17 cellular contexts compared by ENCODE assay signal in genomic region chr11:12114487-12115033, GRCh38. TPM values are rescaled to one million over a fixed set of nuclear protein-coding genes. Genes with fewer than 3 reads are reported as not detected.
DNase-seq lines count a peak whose midpoint lies in the region; ATAC-seq and TF ChIP-seq lines count a peak whose summit lies in the region.
"Had no signal": no experiment of that assay in that cellular context is flagged by ENCODE, and none has a peak within 500 bp of the region (broad histone marks: within the 10 kb centered on the region; RNA-seq: fewer than 3 reads in every experiment).

No MANE protein-coding gene starts in this region.

- POLR2A ChIA-PET in PC-9 (lab: Charles Lee; ENCODE audit: unreplicated experiment), result no interaction called here

- H4K20me1 ChIP-seq in PC-9 (ENCODE audit: insufficient read depth), result no peaks in the 10 kb centered on the region

- no peaks in the 10 kb centered on the region for H3K9me3 ChIP-seq in right atrium auricular region
- no peaks in the 10 kb centered on the region for H3K9me3 ChIP-seq in mucosa of rectum (ENCODE audit: control insufficient read depth in 2 of 2, low read length in 2 of 2)
- no peaks in the 10 kb centered on the region for H3K9me3 ChIP-seq in PC-9 (ENCODE audit: insufficient read depth, low read depth)
- H3K9me3 ChIP-seq: heart left ventricle had no signal

- H3K27ac ChIP-seq in right atrium auricular region (peak overlapping the region; percentile 89 to 91), mucosa of rectum (ENCODE audit: low read depth in 2 of 2, low read length in 2 of 2) (peak overlapping the region; percentile 18 to 53), urinary bladder (ENCODE audit: low read depth) (peak overlapping the region; percentile 53), PC-9 (no peak overlapping the region)
- H3K27ac ChIP-seq: neural progenitor cell had no signal

- no peak overlapping the region for H3K9ac ChIP-seq in mucosa of rectum (ENCODE audit: low read depth in 1 of 2, low read length in 2 of 2)
- H3K9ac ChIP-seq: neural progenitor cell had no signal

- no peak for DNase-seq in right atrium auricular region (ENCODE audit: low spot score)
- no peak for DNase-seq in left ventricle myocardium superior
- peak; percentile 84 for DNase-seq in choroid plexus epithelial cell (ENCODE audit: low read depth)
- no peak for DNase-seq in SK-N-DZ (ENCODE audit: low spot score)
- DNase-seq in PC-9, result no peak
- DNase-seq: activated CD8-positive, alpha-beta memory T cell treated with anti-CD3 and anti-CD28 coated beads, Interleukin-2, amount 50 U/mL, for 48 hours; activated naive CD8-positive, alpha-beta T cell treated with anti-CD3 and anti-CD28 coated beads, Interleukin-2, amount 10 ng/mL, durations not matched to agents 7 days and 5 days; endodermal cell; H7; NCI-H2029; NCI-H748 treated with DMSO at 0.1 percent for 48 hours; stimulated activated CD4-positive, alpha-beta T cell treated with anti-CD3 and anti-CD28 coated beads, Interleukin-12 subunit alpha, Interleukin-12 subunit beta, amount 100 ng/mL, for 4 hours had no signal

- no peak overlapping the region for H2AFZ ChIP-seq in PC-9
- H2AFZ ChIP-seq: neural progenitor cell had no signal

- no peaks in the 10 kb centered on the region for H3K36me3 ChIP-seq in right atrium auricular region
- peaks cover 3 to 9% of the 10 kb centered on the region in 2 donors for H3K36me3 ChIP-seq in mucosa of rectum (ENCODE audit: control insufficient read depth in 2 of 2, insufficient read depth in 2 of 2, low read length in 2 of 2)
- H3K36me3 ChIP-seq in urinary bladder (ENCODE audit: insufficient read depth), result no peaks in the 10 kb centered on the region
- H3K36me3 ChIP-seq in PC-9 (ENCODE audit: low read depth), result no peaks in the 10 kb centered on the region; the same call in 1 of the 2 replicates
- H3K36me3 ChIP-seq: neural progenitor cell had no signal

- WGBS in urinary bladder, result 76% methylated on average over 16 of the region's 16 CpGs

- ATAC-seq in left ventricle myocardium superior, result no peak
- no peak for ATAC-seq in HG03565 (IDR thresholded peaks at IDR 0.05; ENCODE audit: unreplicated experiment)

- H3F3A ChIP-seq in PC-9 (ENCODE audit: insufficient read depth, low read depth), result no peaks in the 10 kb centered on the region

- no peak for TF ChIP-seq CTCF in right atrium auricular region (IDR thresholded peaks at IDR 0.05)
- TF ChIP-seq CTCF in choroid plexus epithelial cell (conservative IDR thresholded peaks at IDR 0.05; ENCODE audit: low read depth, low read length), result no peak
- TF ChIP-seq CTCF in PC-9 (conservative IDR thresholded peaks at IDR 0.05), result no peak

- no peaks in the 10 kb centered on the region for H3K27me3 ChIP-seq in right atrium auricular region
- no peaks in the 10 kb centered on the region for H3K27me3 ChIP-seq in mucosa of rectum (ENCODE audit: control insufficient read depth in 2 of 2, insufficient read depth in 2 of 2, low read length in 2 of 2)
- no peaks in the 10 kb centered on the region for H3K27me3 ChIP-seq in PC-9 (ENCODE audit: insufficient read depth, low read depth)
- H3K27me3 ChIP-seq: heart left ventricle had no signal

- no TSS peak for BruUV-seq in PC-9 (replicated peaks; lab: Mats Ljungman, UMichigan)

- intact Hi-C loops in left ventricle myocardium superior (cut with micrococcal nuclease), result no loop called here
- intact Hi-C loops in PC-9 (cut with micrococcal nuclease; ENCODE audit: unreplicated experiment), result loop anchor here (5.0 to 10.0 kb wide), 2 partner anchors 60 to 168 kb away; no protein-coding TSS in a partner anchor

- H3K4me1 ChIP-seq in right atrium auricular region, result peaks cover 0 to 80% of the 10 kb centered on the region in 2 donors
- peaks cover 26 to 46% of the 10 kb centered on the region in 2 donors for H3K4me1 ChIP-seq in mucosa of rectum (ENCODE audit: control insufficient read depth in 2 of 2, insufficient read depth in 2 of 2, low read length in 2 of 2)
- H3K4me1 ChIP-seq in urinary bladder (ENCODE audit: insufficient read depth), result no peaks in the 10 kb centered on the region
- H3K4me1 ChIP-seq in PC-9 (replicated peaks; ENCODE audit: insufficient read depth), result peaks cover 46% of the 10 kb centered on the region

- CTCF ChIA-PET in PC-9 (lab: Charles Lee), result no interaction called here

- H3K79me2 ChIP-seq in PC-9 (ENCODE audit: low read depth), result peaks cover 80% of the 10 kb centered on the region

- H3K4me2 ChIP-seq in PC-9, result no peak overlapping the region
- H3K4me2 ChIP-seq: neural progenitor cell had no signal

- H3K4me3 ChIP-seq in right atrium auricular region, result no peak overlapping the region
- peak overlapping the region; percentile 5 for H3K4me3 ChIP-seq in choroid plexus epithelial cell (ENCODE audit: low read depth, low read length)
- H3K4me3 ChIP-seq in mucosa of rectum (ENCODE audit: low read length in 2 of 2), result no peak overlapping the region
- H3K4me3 ChIP-seq in urinary bladder (ENCODE audit: low read depth, low read length), result no peak overlapping the region
- H3K4me3 ChIP-seq in PC-9, result no peak overlapping the region
- H3K4me3 ChIP-seq: neural progenitor cell had no signal

- no peaks in the 10 kb centered on the region for H3K9me2 ChIP-seq in PC-9 (ENCODE audit: insufficient read depth)

RNA-seq across cellular contexts. Expression of gene MICAL2, which starts 4.2 kb away (rescaled TPM):
- 10 to 100 TPM; 77.6 to 84.5 TPM for total RNA-seq in right atrium auricular region
- total RNA-seq in left ventricle myocardium superior, result 57.1 TPM
- 42.5 TPM for total RNA-seq in urinary bladder
- polyA plus RNA-seq in urinary bladder, result 44.1 TPM
- polyA plus RNA-seq in SK-N-DZ (2014; cell fraction: cytosol; rRNA removed), result 1.8 and 2.1 TPM in 2 replicates
- 1.2 and 3.2 TPM in 2 replicates for polyA plus RNA-seq in SK-N-DZ (2014; cell fraction: nucleus; rRNA removed)
- total RNA-seq in PC-9 (2021), result 30.5 and 32.4 TPM in 2 replicates
